ENCODE assay signal across 31 cellular contexts in genomic region chr10:25999295-25999981, GRCh38.
"Had no signal": no experiment of that assay in that cellular context is flagged by ENCODE, and none has a peak within 500 bp of the region (broad histone marks: within the 10 kb centered on the region; RNA-seq: fewer than 3 reads in every experiment).

No MANE protein-coding gene starts in this region.

- DNase-seq: activated B cell treated with CpG ODN at 0.5 μM for 24 hours; activated CD4-positive, alpha-beta T cell treated with anti-CD3 and anti-CD28 coated beads for 4 hours; activated CD4-positive, alpha-beta T cell treated with anti-CD3 and anti-CD28 coated beads, Interleukin-2, amount 50 U/mL, for 48 hours; activated CD8-positive, alpha-beta memory T cell treated with anti-CD3 and anti-CD28 coated beads, Interleukin-2, amount 50 U/mL, for 4 hours; activated gamma-delta T cell; activated naive CD4-positive, alpha-beta T cell treated with anti-CD3 and anti-CD28 coated beads, Interleukin-2, amount 10 ng/mL, durations not matched to agents 7 days and 5 days; activated naive CD8-positive, alpha-beta T cell treated with anti-CD3 and anti-CD28 coated beads, Interleukin-2, amount 10 ng/mL, durations not matched to agents 7 days and 5 days; activated T-cell treated with anti-CD3 and anti-CD28 coated beads, Interleukin-2, amount 50 U/mL, for 1 hour; brain microvascular endothelial cell; cortex of kidney; effector memory CD8-positive, alpha-beta T cell; immature natural killer cell; kidney; left colon; mammary epithelial cell; naive B cell; nephron progenitor cell; ovary; retina; stimulated activated CD4-positive, alpha-beta T cell treated with anti-CD3 and anti-CD28 coated beads, Interleukin-12 subunit alpha, Interleukin-12 subunit beta, amount 100 ng/mL, for 4 hours; stimulated activated CD4-positive, alpha-beta T cell treated with anti-CD3 and anti-CD28 coated beads, Interleukin-4, amount 100 ng/mL, for 1 hour; stomach; thyroid gland; upper lobe of left lung had no signal

- H3K36me3 Mint-ChIP-seq: activated naive CD4-positive, alpha-beta T cell treated with anti-CD3 and anti-CD28 coated beads, Interleukin-2, amount 10 ng/mL, durations not matched to agents 7 days and 5 days; activated naive CD8-positive, alpha-beta T cell treated with anti-CD3 and anti-CD28 coated beads, Interleukin-2, amount 10 ng/mL, durations not matched to agents 7 days and 5 days; immature natural killer cell; mesothelial cell of epicardium; naive B cell; stimulated activated memory B cell treated with anti-CD40 and anti-IgM and Interleukin-4, amounts not matched to agents 10 μg/mL and 1 μg/mL and 100 μg/mL, for 72 hours had no signal

- H3K4me1 Mint-ChIP-seq: activated B cell treated with CpG ODN at 0.5 μM for 24 hours; activated naive CD4-positive, alpha-beta T cell treated with anti-CD3 and anti-CD28 coated beads, Interleukin-2, amount 10 ng/mL, durations not matched to agents 7 days and 5 days; activated naive CD8-positive, alpha-beta T cell treated with anti-CD3 and anti-CD28 coated beads, Interleukin-2, amount 10 ng/mL, durations not matched to agents 7 days and 5 days; immature natural killer cell; mesothelial cell of epicardium; naive B cell; nephron progenitor cell; stimulated activated memory B cell treated with anti-CD40 and anti-IgM and Interleukin-4, amounts not matched to agents 10 μg/mL and 1 μg/mL and 100 μg/mL, for 72 hours had no signal

- H3K4me3 Mint-ChIP-seq: activated B cell treated with CpG ODN at 0.5 μM for 24 hours; activated naive CD4-positive, alpha-beta T cell treated with anti-CD3 and anti-CD28 coated beads, Interleukin-2, amount 10 ng/mL, durations not matched to agents 7 days and 5 days; activated naive CD8-positive, alpha-beta T cell treated with anti-CD3 and anti-CD28 coated beads, Interleukin-2, amount 10 ng/mL, durations not matched to agents 7 days and 5 days; activated T-helper 1 cell treated with anti-CD3 and anti-CD28 coated beads, Interleukin-12 subunit alpha, Interleukin-12 subunit beta, Interleukin-2, Interleukin-4 antibody, amounts not matched to agents 30 ng/mL and 10 ng/mL and 1 ng/mL, durations not matched to agents 14 hours and 24 hours and 36 hours; effector memory CD8-positive, alpha-beta T cell; immature natural killer cell; mesothelial cell of epicardium; naive B cell; nephron progenitor cell; stimulated activated memory B cell treated with anti-CD40 and anti-IgM and Interleukin-4, amounts not matched to agents 10 μg/mL and 1 μg/mL and 100 μg/mL, for 72 hours; T-helper 2 cell treated with Interferon-gamma antibody and Interleukin-4, amounts not matched to agents 5 μg/mL and 100 μg/mL, for 36 hours had no signal

- H3K27me3 Mint-ChIP-seq: progenitor cell of endocrine pancreas had no signal

- H3K9me3 Mint-ChIP-seq: activated B cell treated with CpG ODN at 0.5 μM for 24 hours; activated naive CD4-positive, alpha-beta T cell treated with anti-CD3 and anti-CD28 coated beads, Interleukin-2, amount 10 ng/mL, durations not matched to agents 7 days and 5 days; activated naive CD8-positive, alpha-beta T cell treated with anti-CD3 and anti-CD28 coated beads, Interleukin-2, amount 10 ng/mL, durations not matched to agents 7 days and 5 days; activated T-helper 1 cell treated with anti-CD3 and anti-CD28 coated beads, Interleukin-12 subunit alpha, Interleukin-12 subunit beta, Interleukin-2, Interleukin-4 antibody, amounts not matched to agents 30 ng/mL and 10 ng/mL and 1 ng/mL, durations not matched to agents 14 hours and 24 hours and 36 hours; stimulated activated memory B cell treated with anti-CD40 and anti-IgM and Interleukin-4, amounts not matched to agents 10 μg/mL and 1 μg/mL and 100 μg/mL, for 72 hours; T-helper 2 cell treated with Interferon-gamma antibody and Interleukin-4, amounts not matched to agents 5 μg/mL and 100 μg/mL, for 36 hours had no signal

- ATAC-seq: effector memory CD8-positive, alpha-beta T cell; gastroesophageal sphincter; left colon; sciatic nerve; stimulated activated memory B cell treated with anti-CD40 and anti-IgM and Interleukin-4, amounts not matched to agents 10 μg/mL and 1 μg/mL and 100 μg/mL, for 72 hours had no signal

- H3K27ac Mint-ChIP-seq: activated B cell treated with CpG ODN at 0.5 μM for 24 hours; activated naive CD4-positive, alpha-beta T cell treated with anti-CD3 and anti-CD28 coated beads, Interleukin-2, amount 10 ng/mL, durations not matched to agents 7 days and 5 days; activated naive CD8-positive, alpha-beta T cell treated with anti-CD3 and anti-CD28 coated beads, Interleukin-2, amount 10 ng/mL, durations not matched to agents 7 days and 5 days; activated T-helper 1 cell treated with anti-CD3 and anti-CD28 coated beads, Interleukin-12 subunit alpha, Interleukin-12 subunit beta, Interleukin-2, Interleukin-4 antibody, amounts not matched to agents 30 ng/mL and 10 ng/mL and 1 ng/mL, durations not matched to agents 14 hours and 24 hours and 36 hours; effector memory CD8-positive, alpha-beta T cell; immature natural killer cell; mesothelial cell of epicardium; naive B cell; nephron progenitor cell; progenitor cell of endocrine pancreas; stimulated activated memory B cell treated with anti-CD40 and anti-IgM and Interleukin-4, amounts not matched to agents 10 μg/mL and 1 μg/mL and 100 μg/mL, for 72 hours; T-helper 2 cell treated with Interferon-gamma antibody and Interleukin-4, amounts not matched to agents 5 μg/mL and 100 μg/mL, for 36 hours had no signal
